Comparison of ENCODE assay signal across 1 cellular context in the genomic region with DNA sequence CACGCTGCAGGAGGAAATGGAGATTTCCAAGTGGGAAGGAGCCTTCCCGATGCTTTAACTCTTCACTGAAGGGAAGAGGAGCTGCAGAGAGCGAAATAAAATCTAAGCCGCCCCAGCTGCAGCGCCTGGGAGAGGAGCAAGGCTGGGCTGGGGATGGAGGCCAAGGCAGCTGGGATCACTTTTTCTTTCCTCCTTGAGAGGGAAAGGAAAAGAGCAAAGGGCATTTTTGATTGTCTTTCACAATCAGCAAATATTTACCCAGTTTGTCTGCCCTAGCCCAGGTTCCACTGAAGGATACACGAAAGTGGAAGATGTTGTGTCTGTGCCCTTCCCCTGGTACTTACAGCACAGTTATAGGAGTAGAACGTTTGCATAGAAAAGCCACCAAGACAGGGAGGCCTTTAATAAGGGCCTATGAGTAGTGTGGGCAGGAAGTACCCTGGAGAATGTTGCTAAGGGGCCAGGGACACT.
TF ChIP-seq lines count a peak whose summit lies in the region.

No MANE protein-coding gene starts in this region.

TF ChIP-seq in H1, 55 proteins besides CTCF, POLR2A, EP300 and RAD21 (continued from another document):
- TF ChIP-seq SIRT6 (IDR thresholded peaks at IDR 0.05; ENCODE audit: low read length), result no peak
- TF ChIP-seq, protein P1, sequence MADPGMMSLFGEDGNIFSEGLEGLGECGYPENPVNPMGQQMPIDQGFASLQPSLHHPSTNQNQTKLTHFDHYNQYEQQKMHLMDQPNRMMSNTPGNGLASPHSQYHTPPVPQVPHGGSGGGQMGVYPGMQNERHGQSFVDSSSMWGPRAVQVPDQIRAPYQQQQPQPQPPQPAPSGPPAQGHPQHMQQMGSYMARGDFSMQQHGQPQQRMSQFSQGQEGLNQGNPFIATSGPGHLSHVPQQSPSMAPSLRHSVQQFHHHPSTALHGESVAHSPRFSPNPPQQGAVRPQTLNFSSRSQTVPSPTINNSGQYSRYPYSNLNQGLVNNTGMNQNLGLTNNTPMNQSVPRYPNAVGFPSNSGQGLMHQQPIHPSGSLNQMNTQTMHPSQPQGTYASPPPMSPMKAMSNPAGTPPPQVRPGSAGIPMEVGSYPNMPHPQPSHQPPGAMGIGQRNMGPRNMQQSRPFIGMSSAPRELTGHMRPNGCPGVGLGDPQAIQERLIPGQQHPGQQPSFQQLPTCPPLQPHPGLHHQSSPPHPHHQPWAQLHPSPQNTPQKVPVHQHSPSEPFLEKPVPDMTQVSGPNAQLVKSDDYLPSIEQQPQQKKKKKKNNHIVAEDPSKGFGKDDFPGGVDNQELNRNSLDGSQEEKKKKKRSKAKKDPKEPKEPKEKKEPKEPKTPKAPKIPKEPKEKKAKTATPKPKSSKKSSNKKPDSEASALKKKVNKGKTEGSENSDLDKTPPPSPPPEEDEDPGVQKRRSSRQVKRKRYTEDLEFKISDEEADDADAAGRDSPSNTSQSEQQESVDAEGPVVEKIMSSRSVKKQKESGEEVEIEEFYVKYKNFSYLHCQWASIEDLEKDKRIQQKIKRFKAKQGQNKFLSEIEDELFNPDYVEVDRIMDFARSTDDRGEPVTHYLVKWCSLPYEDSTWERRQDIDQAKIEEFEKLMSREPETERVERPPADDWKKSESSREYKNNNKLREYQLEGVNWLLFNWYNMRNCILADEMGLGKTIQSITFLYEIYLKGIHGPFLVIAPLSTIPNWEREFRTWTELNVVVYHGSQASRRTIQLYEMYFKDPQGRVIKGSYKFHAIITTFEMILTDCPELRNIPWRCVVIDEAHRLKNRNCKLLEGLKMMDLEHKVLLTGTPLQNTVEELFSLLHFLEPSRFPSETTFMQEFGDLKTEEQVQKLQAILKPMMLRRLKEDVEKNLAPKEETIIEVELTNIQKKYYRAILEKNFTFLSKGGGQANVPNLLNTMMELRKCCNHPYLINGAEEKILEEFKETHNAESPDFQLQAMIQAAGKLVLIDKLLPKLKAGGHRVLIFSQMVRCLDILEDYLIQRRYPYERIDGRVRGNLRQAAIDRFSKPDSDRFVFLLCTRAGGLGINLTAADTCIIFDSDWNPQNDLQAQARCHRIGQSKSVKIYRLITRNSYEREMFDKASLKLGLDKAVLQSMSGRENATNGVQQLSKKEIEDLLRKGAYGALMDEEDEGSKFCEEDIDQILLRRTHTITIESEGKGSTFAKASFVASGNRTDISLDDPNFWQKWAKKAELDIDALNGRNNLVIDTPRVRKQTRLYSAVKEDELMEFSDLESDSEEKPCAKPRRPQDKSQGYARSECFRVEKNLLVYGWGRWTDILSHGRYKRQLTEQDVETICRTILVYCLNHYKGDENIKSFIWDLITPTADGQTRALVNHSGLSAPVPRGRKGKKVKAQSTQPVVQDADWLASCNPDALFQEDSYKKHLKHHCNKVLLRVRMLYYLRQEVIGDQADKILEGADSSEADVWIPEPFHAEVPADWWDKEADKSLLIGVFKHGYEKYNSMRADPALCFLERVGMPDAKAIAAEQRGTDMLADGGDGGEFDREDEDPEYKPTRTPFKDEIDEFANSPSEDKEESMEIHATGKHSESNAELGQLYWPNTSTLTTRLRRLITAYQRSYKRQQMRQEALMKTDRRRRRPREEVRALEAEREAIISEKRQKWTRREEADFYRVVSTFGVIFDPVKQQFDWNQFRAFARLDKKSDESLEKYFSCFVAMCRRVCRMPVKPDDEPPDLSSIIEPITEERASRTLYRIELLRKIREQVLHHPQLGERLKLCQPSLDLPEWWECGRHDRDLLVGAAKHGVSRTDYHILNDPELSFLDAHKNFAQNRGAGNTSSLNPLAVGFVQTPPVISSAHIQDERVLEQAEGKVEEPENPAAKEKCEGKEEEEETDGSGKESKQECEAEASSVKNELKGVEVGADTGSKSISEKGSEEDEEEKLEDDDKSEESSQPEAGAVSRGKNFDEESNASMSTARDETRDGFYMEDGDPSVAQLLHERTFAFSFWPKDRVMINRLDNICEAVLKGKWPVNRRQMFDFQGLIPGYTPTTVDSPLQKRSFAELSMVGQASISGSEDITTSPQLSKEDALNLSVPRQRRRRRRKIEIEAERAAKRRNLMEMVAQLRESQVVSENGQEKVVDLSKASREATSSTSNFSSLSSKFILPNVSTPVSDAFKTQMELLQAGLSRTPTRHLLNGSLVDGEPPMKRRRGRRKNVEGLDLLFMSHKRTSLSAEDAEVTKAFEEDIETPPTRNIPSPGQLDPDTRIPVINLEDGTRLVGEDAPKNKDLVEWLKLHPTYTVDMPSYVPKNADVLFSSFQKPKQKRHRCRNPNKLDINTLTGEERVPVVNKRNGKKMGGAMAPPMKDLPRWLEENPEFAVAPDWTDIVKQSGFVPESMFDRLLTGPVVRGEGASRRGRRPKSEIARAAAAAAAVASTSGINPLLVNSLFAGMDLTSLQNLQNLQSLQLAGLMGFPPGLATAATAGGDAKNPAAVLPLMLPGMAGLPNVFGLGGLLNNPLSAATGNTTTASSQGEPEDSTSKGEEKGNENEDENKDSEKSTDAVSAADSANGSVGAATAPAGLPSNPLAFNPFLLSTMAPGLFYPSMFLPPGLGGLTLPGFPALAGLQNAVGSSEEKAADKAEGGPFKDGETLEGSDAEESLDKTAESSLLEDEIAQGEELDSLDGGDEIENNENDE (IDR thresholded peaks at IDR 0.05; ENCODE audit: insufficient replicate concordance, low read length), result no peak
